In the genomic region with DNA sequence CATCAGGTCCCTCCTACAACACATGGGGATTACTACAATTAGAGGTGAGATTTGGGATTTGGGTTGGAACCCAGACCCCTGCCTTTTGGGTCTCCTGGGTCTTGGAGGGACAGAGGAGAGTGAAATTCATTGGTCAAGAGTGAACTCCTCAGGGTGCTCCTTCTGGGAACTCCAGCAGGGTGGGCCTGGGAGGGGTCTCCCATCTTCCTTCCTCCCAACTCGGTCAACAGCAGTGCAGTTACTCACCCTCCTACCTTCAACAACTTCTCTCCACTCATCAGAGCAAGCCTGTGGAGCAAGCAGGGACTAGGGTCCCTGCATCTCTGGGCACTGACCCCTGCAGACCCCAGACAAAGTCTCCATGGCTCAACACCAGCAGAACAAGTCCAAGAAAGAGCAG, we compare ENCODE assay signal across 17 cellular contexts.
A peak's percentile ranks its signal among the peaks of the same experiment; 100 is the strongest.
DNase-seq lines count a peak whose midpoint lies in the region; ATAC-seq and TF ChIP-seq lines count a peak whose summit lies in the region.
"Had no signal": no experiment of that assay in that cellular context is flagged by ENCODE, and none has a peak within 500 bp of the region (broad histone marks: within the 10 kb centered on the region; RNA-seq: fewer than 3 reads in every experiment).

No MANE protein-coding gene starts in this region.

- H3K9me3 ChIP-seq in Caco-2: no peaks in the 10 kb centered on the region
- no peaks in the 10 kb centered on the region for H3K9me3 ChIP-seq in suprapubic skin

- intact Hi-C loops in Caco-2 (cut with micrococcal nuclease; ENCODE audit: unreplicated experiment): no loop called here

- H3K36me3 ChIP-seq in Caco-2 (ENCODE audit: control insufficient read depth, insufficient read depth, low read length): no peaks in the 10 kb centered on the region; the same call in 1 of the 2 replicates
- no peaks in the 10 kb centered on the region for H3K36me3 ChIP-seq in suprapubic skin

- DNase-seq in activated effector memory CD4-positive, alpha-beta T cell treated with anti-CD3 and anti-CD28 coated beads, Interleukin-2, amount 50 U/mL, for 16 hours: peak; percentile 16
- DNase-seq in activated effector memory CD4-positive, alpha-beta T cell treated with Interleukin-2 at 50 U/mL for 16 hours: no peak
- DNase-seq in Caco-2 (peak in 1 of 2 experiments; percentile 18), mesenteric fat pad (ENCODE audit: low spot score) (peak; percentile 22), suprapubic skin (ENCODE audit: low spot score in 2 of 2) (peak; percentile 12 to 19)
- DNase-seq: C1 segment of cervical spinal cord; CD4-positive, CD25-positive, alpha-beta regulatory T cell; CD8-positive, alpha-beta memory T cell; COR-L47; GDM1; GOT3; H7; HFFc6 had no signal

- 67% methylated on average over 1 of the region's 1 CpG for whole genome bisulfite sequencing in suprapubic skin

- no peaks in the 10 kb centered on the region for H3K27me3 Mint-ChIP-seq in Caco-2 (ENCODE audit: insufficient read depth, unreplicated experiment)

- H3K27me3 ChIP-seq in Caco-2 (replicated peaks; ENCODE audit: control insufficient read depth, insufficient read depth, low read length) (no peaks in the 10 kb centered on the region), suprapubic skin (peaks cover 4% of the 10 kb centered on the region)

- CTCF ChIA-PET in Caco-2 (lab: Charles Lee): no interaction called here

- no peak overlapping the region for H3K27ac ChIP-seq in suprapubic skin

- H3K4me3 ChIP-seq in Caco-2 (ENCODE audit: low read depth, low read length) (no peak overlapping the region), suprapubic skin (no peak overlapping the region)

- H3K27ac Mint-ChIP-seq in Caco-2 (ENCODE audit: unreplicated experiment): peak overlapping the region; percentile 84
- H3K27ac Mint-ChIP-seq: B cell; CD4-positive, CD25-positive, alpha-beta regulatory T cell; HFFc6 had no signal

- no peak overlapping the region for H3K4me3 Mint-ChIP-seq in Caco-2 (ENCODE audit: unreplicated experiment)
- H3K4me3 Mint-ChIP-seq: B cell; CD4-positive, CD25-positive, alpha-beta regulatory T cell; CD8-positive, alpha-beta memory T cell; HFFc6 had no signal

- H3K4me1 Mint-ChIP-seq in Caco-2 (ENCODE audit: low read depth, unreplicated experiment): peaks cover 30% of the 10 kb centered on the region
- H3K4me1 Mint-ChIP-seq: CD4-positive, CD25-positive, alpha-beta regulatory T cell; CD8-positive, alpha-beta memory T cell had no signal

- BruUV-seq in Caco-2 (replicated peaks; lab: Mats Ljungman, UMichigan): no TSS peak

- H3K9me3 Mint-ChIP-seq in Caco-2 (ENCODE audit: unreplicated experiment): no peaks in the 10 kb centered on the region
- H3K9me3 Mint-ChIP-seq: CD4-positive, CD25-positive, alpha-beta regulatory T cell; HFFc6 had no signal

- TF ChIP-seq CTCF in Caco-2 (IDR thresholded peaks at IDR 0.05; ENCODE audit: insufficient read depth in 1 of 2, low read depth in 1 of 2, low read length in 1 of 2, severe bottlenecking in 1 of 2, unreplicated experiment in 1 of 2) (no peak), suprapubic skin (IDR thresholded peaks at IDR 0.05) (no peak)

- ATAC-seq in GM18907 (IDR thresholded peaks at IDR 0.05; ENCODE audit: unreplicated experiment) (no peak), HG03025 (IDR thresholded peaks at IDR 0.05; ENCODE audit: low FRiP score, unreplicated experiment) (no peak)
- ATAC-seq: HCT116 had no signal

- no peak for TF ChIP-seq EP300 in suprapubic skin (IDR thresholded peaks at IDR 0.05)

- H3K4me1 ChIP-seq in Caco-2 (peaks cover 54% of the 10 kb centered on the region), suprapubic skin (peaks cover 10% of the 10 kb centered on the region)

- POLR2A ChIA-PET in Caco-2 (lab: Charles Lee): no interaction called here

- no peak for TF ChIP-seq POLR2A in suprapubic skin (IDR thresholded peaks at IDR 0.05)

- peaks cover 11% of the 10 kb centered on the region for H3K36me3 Mint-ChIP-seq in Caco-2 (ENCODE audit: insufficient read depth, unreplicated experiment)
- H3K36me3 Mint-ChIP-seq: CD4-positive, CD25-positive, alpha-beta regulatory T cell; CD8-positive, alpha-beta memory T cell had no signal
